23 cellular contexts compared by ENCODE assay signal in the genomic region with DNA sequence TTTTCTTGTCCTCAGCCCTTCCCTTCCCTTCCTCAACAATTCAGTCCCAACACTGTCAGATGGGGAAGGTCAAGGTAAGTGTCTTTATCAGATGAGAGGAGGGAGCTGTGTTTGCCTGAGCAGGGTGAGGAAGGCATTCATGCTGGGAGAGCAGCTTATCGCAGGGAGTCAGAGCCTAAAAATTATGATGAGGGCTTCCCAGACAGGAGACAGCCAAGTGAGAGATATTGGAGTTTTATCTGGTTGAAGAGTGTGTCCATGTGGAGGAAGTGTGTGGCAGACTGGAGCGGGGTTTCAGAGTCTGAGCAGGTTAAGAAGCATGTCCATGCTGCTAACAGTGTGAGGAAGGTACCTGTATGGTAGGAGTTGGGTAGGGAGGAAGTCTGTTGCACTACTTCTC. TPM values are rescaled to one million over a fixed set of nuclear protein-coding genes. Genes with fewer than 3 reads are reported as not detected.
"Had no signal": no experiment of that assay in that cellular context is flagged by ENCODE, and none has a peak within 500 bp of the region (broad histone marks: within the 10 kb centered on the region; RNA-seq: fewer than 3 reads in every experiment).

No MANE protein-coding gene starts in this region.

- H3K4me3 ChIP-seq: SJCRH30 had no signal

- H3K4me1 ChIP-seq: SJCRH30 had no signal

- H3K27me3 ChIP-seq: SJCRH30 had no signal

- H3K36me3 ChIP-seq: SJCRH30 had no signal

- H3K9ac ChIP-seq: KMS-11 had no signal

- H3K4me2 ChIP-seq: KMS-11 had no signal

- DNase-seq: IMR-90, Kasumi-1, MV-4-11, NCI-H1048, NCI-H1105, NCI-H1436 treated with DMSO at 0.1 percent for 48 hours, NCI-H1694, NCI-H187 treated with DMSO at 0.1 percent for 48 hours, NCI-H2171 treated with DMSO at 0.1 percent for 48 hours, NCI-H510A, NCI-H524 treated with DMSO at 0.1 percent for 48 hours, NCI-H69, NCI-H774, PC-3, SHP77 treated with DMSO at 0.1 percent for 48 hours, SJCRH30 had no signal

- H3K27ac ChIP-seq: KMS-11, RWPE1, SJCRH30 had no signal

- H3K9me3 ChIP-seq: SJCRH30 had no signal

- ATAC-seq: HepG2, Panc1, PC-3, SK-N-SH treated with all-trans-retinoic acid at 6 μM for 48 hours had no signal

- FAIRE-seq: HepG2 had no signal

RNA-seq across cellular contexts. Expression of gene BEX4, which starts 18.4 kb away (rescaled TPM):
- total RNA-seq: HepG2, HT1080, MCF 10A had no signal
- polyA plus RNA-seq: HepG2 had no signal

RNA-seq across cellular contexts. Expression of gene TCEAL5, which starts 43.3 kb away (rescaled TPM):
- total RNA-seq: HepG2, HT1080, IMR-90, MCF 10A, PC-3, SJCRH30 had no signal
- polyA plus RNA-seq: HepG2, IMR-90 had no signal
